ENCODE assay signal across 8 cellular contexts in genomic region chr17:7914771-7915610, GRCh38. TPM values are rescaled to one million over a fixed set of nuclear protein-coding genes. Genes with fewer than 3 reads are reported as not detected.
A peak's percentile ranks its signal among the peaks of the same experiment; 100 is the strongest.
DNase-seq lines count a peak whose midpoint lies in the region; ATAC-seq, FAIRE-seq and TF ChIP-seq lines count a peak whose summit lies in the region.

No MANE protein-coding gene starts in this region.

- no peak for ATAC-seq in HCT116
- ATAC-seq in T-helper 17 cell, result no peak
- peak; percentile 52 to 68 (median 63) for ATAC-seq in pancreas
- no peak for ATAC-seq in GM18498 (IDR thresholded peaks at IDR 0.05; ENCODE audit: unreplicated experiment)
- ATAC-seq in HG03095 (IDR thresholded peaks at IDR 0.05; ENCODE audit: unreplicated experiment), result no peak

- peak overlapping the region; percentile 75 for H3K4me3 ChIP-seq in CD8-positive, alpha-beta memory T cell (ENCODE audit: low read length)
- peak overlapping the region; percentile 19 to 28 for H3K4me3 ChIP-seq in HCT116 (replicated peaks in 1 of 2; ENCODE audit: low read depth in 1 of 2, low read length in 2 of 2)
- H3K4me3 ChIP-seq in pancreas, result peak overlapping the region; percentile 26 to 59 (median 48)

- 0 out of 2 replicates have a peak overlapping the region, but pooled peaks have one; percentile 13 for H3K9ac ChIP-seq in HCT116 (ENCODE audit: low read length)

- peaks cover 27 to 29% (median 29%) of the 10 kb centered on the region in 3 donors for H3K4me1 Mint-ChIP-seq in CD8-positive, alpha-beta memory T cell
- H3K4me1 Mint-ChIP-seq in T-helper 17 cell, result peaks cover 21% of the 10 kb centered on the region

- POLR2A ChIA-PET in CD8-positive, alpha-beta memory T cell (lab: Charles Lee), result interaction anchor here (0.8 to 1.6 kb wide), 7 partner anchors 18 to 80 kb away, joined by 3 to 15 read pairs (median 4); partner anchors contain the start of genes CNTROB, NAA38 and TRAPPC1
- POLR2A ChIA-PET in HCT116 (lab: Charles Lee), result interaction anchor here (1.0 kb wide), 1 partner anchor 76 kb away, joined by 3 read pairs; no protein-coding TSS in a partner anchor

- no peaks in the 10 kb centered on the region for H3K79me2 ChIP-seq in HCT116 (ENCODE audit: insufficient read depth, low read length)

- H4K20me1 ChIP-seq in HCT116 (ENCODE audit: insufficient read depth), result no peaks in the 10 kb centered on the region

- FAIRE-seq in pancreas (lab: Jason Lieb, UNC), result no peak

- RAD21 ChIA-PET in HCT116 (lab: Charles Lee; ENCODE audit: low non-redundant PET in 1 of 2, low total read pairs in 2 of 2, uncharacterized antibody in 2 of 2, unreplicated experiment in 2 of 2), result no interaction called here

- intact Hi-C loops in HCT116 (cut with micrococcal nuclease) (loop anchor here (5.0 kb wide), 1 partner anchor 93 kb away; no protein-coding TSS in a partner anchor), pancreas (cut with DNase I) (loop anchor here in 2 of 3 donors (5.0 kb wide), 2 partner anchors 72 to 77 kb away; no protein-coding TSS in a partner anchor)

- TF ChIP-seq RAD21 in HCT116 (IDR thresholded peaks at IDR 0.05; ENCODE audit: low read depth), result no peak

- no peak for TF ChIP-seq POLR2A in HCT116 (IDR thresholded peaks at IDR 0.05; ENCODE audit: borderline replicate concordance, extremely low read depth, insufficient read depth, insufficient read length)

- no peaks in the 10 kb centered on the region for H3K9me2 ChIP-seq in HCT116 (ENCODE audit: insufficient read depth)

- CTCF ChIA-PET in CD8-positive, alpha-beta memory T cell (lab: Charles Lee), result interaction anchor here (0.9 to 10.3 kb wide), 8 partner anchors 16 to 171 kb away, joined by 4 to 180 read pairs (median 6); partner anchors contain the start of genes CNTROB, KCNAB3 and TRAPPC1
- CTCF ChIA-PET in HCT116 (lab: Charles Lee), result interaction anchor here (1.7 kb wide), 1 partner anchor 126 kb away, joined by 5 read pairs; no protein-coding TSS in a partner anchor

- H3K36me3 Mint-ChIP-seq in CD8-positive, alpha-beta memory T cell, result peaks cover under 1 to 31% (median 2%) of the 10 kb centered on the region in 3 donors
- H3K36me3 Mint-ChIP-seq in T-helper 17 cell (ENCODE audit: low read depth), result peaks cover 10% of the 10 kb centered on the region

- H3K27ac Mint-ChIP-seq in CD8-positive, alpha-beta memory T cell, result peak overlapping the region; percentile 46 to 95 (median 92)
- H3K27ac Mint-ChIP-seq in T-helper 17 cell, result peak overlapping the region; percentile 56

- no peaks in the 10 kb centered on the region for H3K9me3 ChIP-seq in CD8-positive, alpha-beta memory T cell (ENCODE audit: low read length)
- no peaks in the 10 kb centered on the region for H3K9me3 ChIP-seq in HCT116 (ENCODE audit: control insufficient read depth in 1 of 2, insufficient read depth in 1 of 2, low read depth in 1 of 2, low read length in 2 of 2)
- no peaks in the 10 kb centered on the region for H3K9me3 ChIP-seq in T-helper 17 cell (ENCODE audit: control insufficient read depth, low read length, poor library complexity, severe bottlenecking)
- no peaks in the 10 kb centered on the region for H3K9me3 ChIP-seq in pancreas

- H3K27me3 Mint-ChIP-seq in CD8-positive, alpha-beta memory T cell, result peaks cover 0 to 1% of the 10 kb centered on the region in 2 donors
- H3K27me3 Mint-ChIP-seq in T-helper 17 cell, result no peaks in the 10 kb centered on the region

- H3K4me3 Mint-ChIP-seq in CD8-positive, alpha-beta memory T cell, result peak overlapping the region; percentile 78 to 95 (median 89)
- H3K4me3 Mint-ChIP-seq in T-helper 17 cell, result peak overlapping the region; percentile 90

- TF ChIP-seq CTCF in HCT116 (IDR thresholded peaks at IDR 0.05 in 2 of 3, conservative IDR thresholded peaks at IDR 0.05 in 1 of 3; ENCODE audit: borderline replicate concordance in 1 of 3, insufficient read depth in 1 of 3, low read depth in 2 of 3, low read length in 2 of 3) (no peak), pancreas (IDR thresholded peaks at IDR 0.05) (no peak)

- H3K4me1 ChIP-seq in CD8-positive, alpha-beta memory T cell (ENCODE audit: insufficient read depth, low read length), result peaks cover 30% of the 10 kb centered on the region
- H3K4me1 ChIP-seq in HCT116 (ENCODE audit: control insufficient read depth in 1 of 2, insufficient read depth in 2 of 2, low read length in 2 of 2), result peaks cover 10 to 28% of the 10 kb centered on the region in 2 experiments; a peak in 3 of 4 replicates
- H3K4me1 ChIP-seq in pancreas, result peaks cover 0 to 15% (median 6%) of the 10 kb centered on the region in 3 donors

- H3K9me3 Mint-ChIP-seq in CD8-positive, alpha-beta memory T cell, result no peaks in the 10 kb centered on the region

- peak overlapping the region; percentile 43 for H3K27ac ChIP-seq in CD8-positive, alpha-beta memory T cell (ENCODE audit: low read depth, low read length)
- H3K27ac ChIP-seq in HCT116 (ENCODE audit: low read depth, low read length), result no peak overlapping the region
- peak overlapping the region; percentile 74 to 93 (median 81) for H3K27ac ChIP-seq in pancreas

- H3K4me2 ChIP-seq in HCT116 (ENCODE audit: low read length), result peak overlapping the region; percentile 62

- TSS peak; percentile 31 for BruUV-seq in HCT116 (replicated peaks; lab: Mats Ljungman, UMichigan)

- peaks cover 14% of the 10 kb centered on the region for H3K36me3 ChIP-seq in CD8-positive, alpha-beta memory T cell (ENCODE audit: insufficient read depth, low read length)
- peaks cover 4 to 6% of the 10 kb centered on the region in 2 experiments; a peak in 2 of 4 replicates for H3K36me3 ChIP-seq in HCT116 (ENCODE audit: control insufficient read depth in 1 of 2, insufficient read depth in 2 of 2, low read length in 2 of 2)
- H3K36me3 ChIP-seq in pancreas, result peaks cover 0 to 15% (median 3%) of the 10 kb centered on the region in 3 donors

- no peak for DNase-seq in CD8-positive, alpha-beta memory T cell
- DNase-seq in HCT116 (ENCODE audit: low read depth, low spot score), result no peak
- no peak for DNase-seq in T-helper 17 cell
- DNase-seq in fibroblast of peridontal ligament (ENCODE audit: extremely low read depth), result peak; percentile 38
- DNase-seq in pancreas, result peak in 4 of 6 donors; percentile 49 to 64 (median 57)
- no peak for DNase-seq in kidney tubule cell (ENCODE audit: low spot score)

- 6 to 8% methylated on average over 20 of the region's 20 CpGs for WGBS in pancreas, 2 donors

- H3K27me3 ChIP-seq in CD8-positive, alpha-beta memory T cell (ENCODE audit: insufficient read depth, low read length, poor library complexity, severe bottlenecking), result no peaks in the 10 kb centered on the region
- no peaks in the 10 kb centered on the region for H3K27me3 ChIP-seq in HCT116 (ENCODE audit: insufficient read depth, low read length)
- no peaks in the 10 kb centered on the region for H3K27me3 ChIP-seq in pancreas

- no peak overlapping the region for H2AFZ ChIP-seq in HCT116 (ENCODE audit: low read depth, low read length, poor library complexity, severe bottlenecking)

TF ChIP-seq in HCT116, 20 proteins besides CTCF, POLR2A, EP300 and RAD21:
- TF ChIP-seq TCF7L2 (IDR thresholded peaks at IDR 0.05; ENCODE audit: borderline replicate concordance, extremely low read depth, insufficient read depth, insufficient read length) (peak; percentile 47), MAX (IDR thresholded peaks at IDR 0.05) (no peak), FOSL1 (IDR thresholded peaks at IDR 0.05; ENCODE audit: low read depth) (no peak), SIN3A (IDR thresholded peaks at IDR 0.05; ENCODE audit: low read depth) (no peak), SRF (IDR thresholded peaks at IDR 0.05; ENCODE audit: low read depth) (no peak)
TF ChIP-seq in HCT116: peak in this region for 1.

RNA-seq across cellular contexts. Expression of gene RNF227, which starts 1.1 kb away (rescaled TPM):
- total RNA-seq in CD8-positive, alpha-beta memory T cell, result 1 to 10 TPM; 4.4 to 4.8 TPM
- polyA plus RNA-seq in CD8-positive, alpha-beta memory T cell, result 3.3 TPM
- 0.74 TPM for total RNA-seq in HCT116 (2021; ENCODE audit: unreplicated experiment)
- polyA plus RNA-seq in HCT116 (2012), result 0.29 and 1.2 TPM in 2 replicates
- 1 to 10 TPM; 1.4 to 2.3 TPM for total RNA-seq in T-helper 17 cell
- 1 to 10 TPM; 1.2 to 2.8 (median 2.0) TPM for total RNA-seq in pancreas
- 1 to 10 TPM; 1.6 to 3.0 TPM for polyA plus RNA-seq in pancreas

RNA-seq across cellular contexts. Expression of gene KCNAB3, which starts 14.7 kb away (rescaled TPM):
- 1 to 10 TPM; 5.6 to 6.7 TPM for total RNA-seq in CD8-positive, alpha-beta memory T cell
- not detected for polyA plus RNA-seq in CD8-positive, alpha-beta memory T cell
- total RNA-seq in HCT116 (2021; ENCODE audit: unreplicated experiment), result 7.1 TPM
- 1.5 and 2.6 TPM in 2 replicates for polyA plus RNA-seq in HCT116 (2012)
- 1 to 10 TPM; 5.9 to 8.4 TPM for total RNA-seq in T-helper 17 cell
- total RNA-seq in pancreas, result 1 to 10 TPM in 3 of 6 donors, under 1 TPM in 3; 0.51 to 1.6 (median 0.98) TPM
- 1 to 10 TPM; 4.7 to 8.1 TPM for polyA plus RNA-seq in pancreas

RNA-seq across cellular contexts. Expression of gene TRAPPC1, which starts 16.8 kb away (rescaled TPM):
- total RNA-seq in CD8-positive, alpha-beta memory T cell, result 100 to 1,000 TPM; 158 TPM
- 272 TPM for polyA plus RNA-seq in CD8-positive, alpha-beta memory T cell
- total RNA-seq in HCT116 (2021; ENCODE audit: unreplicated experiment) (123 TPM), T-helper 17 cell (100 to 1,000 TPM; 102 to 118 TPM), pancreas (10 to 100 TPM; 27.3 to 67.1 (median 39.2) TPM)
- polyA plus RNA-seq in HCT116 (2012), result 187 TPM in 2 replicates
- 10 to 100 TPM; 56.0 to 66.0 TPM for polyA plus RNA-seq in pancreas

RNA-seq across cellular contexts. Expression of gene CNTROB, which starts 17.0 kb away (rescaled TPM):
- total RNA-seq in CD8-positive, alpha-beta memory T cell, result 10 to 100 TPM; 44.3 to 46.8 TPM
- 12.0 TPM for polyA plus RNA-seq in CD8-positive, alpha-beta memory T cell
- total RNA-seq in HCT116 (2021; ENCODE audit: unreplicated experiment) (54.6 TPM), T-helper 17 cell (10 to 100 TPM; 24.3 to 27.9 TPM), pancreas (10 to 100 TPM in 2 of 6 donors, 1 to 10 TPM in 4; 5.8 to 17.9 (median 8.5) TPM)
- polyA plus RNA-seq in HCT116 (2012), result 56.4 and 62.3 TPM in 2 replicates
- 10 to 100 TPM; 30.8 to 46.1 TPM for polyA plus RNA-seq in pancreas

RNA-seq across cellular contexts. Expression of gene CHD3, which starts 26.4 kb away (rescaled TPM):
- total RNA-seq in CD8-positive, alpha-beta memory T cell, result 100 to 1,000 TPM; 116 to 123 TPM
- 20.1 TPM for polyA plus RNA-seq in CD8-positive, alpha-beta memory T cell
- total RNA-seq in HCT116 (2021; ENCODE audit: unreplicated experiment) (54.8 TPM), T-helper 17 cell (100 to 1,000 TPM; 219 TPM), pancreas (100 to 1,000 TPM in 1 of 6 donors, 10 to 100 TPM in 5; 35.9 to 101 (median 43.1) TPM)
- 54.9 and 63.8 TPM in 2 replicates for polyA plus RNA-seq in HCT116 (2012)
- polyA plus RNA-seq in pancreas, result 100 to 1,000 TPM; 117 to 143 TPM

Comparison
In these comparisons a context has a peak if more than half of its experiments do, and no peak if none do; other contexts are left out.
1. DNase-seq: peak in fibroblast of peridontal ligament (single experiment) and pancreas (4 of 6); none in CD8-positive, alpha-beta memory T cell (0 of 5), HCT116 (single experiment), T-helper 17 cell (0 of 3) and kidney tubule cell (single experiment).
2. H3K4me3 ChIP-seq: peak in every context shown above with its lines; median percentile 75 in CD8-positive, alpha-beta memory T cell; 48 in pancreas; 24 in HCT116.
3. ATAC-seq: peak in pancreas (4 of 4); none in HCT116 (single experiment), T-helper 17 cell (single experiment), GM18498 (single experiment) and HG03095 (single experiment).